Comparison of ENCODE assay signal across 8 cellular contexts in the genomic region with DNA sequence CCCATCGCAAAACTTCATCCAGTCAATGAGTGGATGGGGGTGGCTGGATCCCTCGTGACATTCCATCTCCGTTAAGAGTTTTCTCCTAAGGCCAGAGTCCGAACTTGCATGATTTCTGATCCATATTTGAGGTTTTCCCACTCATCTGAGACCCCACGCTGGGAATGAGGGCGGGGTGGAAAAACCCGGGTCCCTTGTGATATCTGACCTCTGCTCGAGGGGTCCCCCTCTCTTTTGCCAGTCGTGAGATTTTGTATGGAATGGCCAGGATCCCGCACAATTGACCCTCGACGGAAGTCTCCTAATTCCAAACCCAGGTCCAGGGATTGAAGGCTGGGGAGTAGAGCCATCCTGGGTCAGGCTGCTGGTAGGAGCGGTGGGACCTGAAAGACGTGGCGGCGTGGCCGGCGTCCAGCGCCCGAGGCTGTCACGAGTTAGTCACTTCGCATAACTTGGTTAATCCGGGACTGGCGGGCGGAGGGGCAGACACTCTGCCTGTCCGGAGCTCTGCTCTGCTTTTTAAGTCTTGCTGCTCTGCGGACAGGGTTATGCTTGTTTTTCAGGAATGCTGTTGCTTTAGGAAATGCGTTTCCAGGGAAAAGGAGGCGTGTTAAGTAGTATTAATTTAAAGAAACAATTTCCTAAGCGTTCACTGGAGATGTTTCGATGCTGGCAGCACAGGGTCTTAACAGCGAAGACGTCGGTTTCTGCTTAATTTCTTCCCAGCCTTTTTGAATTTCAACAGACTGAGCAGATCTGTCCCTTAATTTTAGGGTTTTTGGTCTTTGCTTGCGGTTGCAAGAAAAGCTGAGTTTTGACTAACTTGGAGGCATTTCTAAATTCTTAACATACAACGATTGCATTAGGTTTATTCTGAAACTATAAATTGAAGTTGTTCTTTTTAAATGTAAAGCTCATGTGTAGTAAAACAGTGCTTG. TPM values are rescaled to one million over a fixed set of nuclear protein-coding genes. Genes with fewer than 3 reads are reported as not detected.
DNase-seq lines count a peak whose midpoint lies in the region; TF ChIP-seq lines count a peak whose summit lies in the region.

No MANE protein-coding gene starts in this region.

- H3K14ac ChIP-seq in neuronal stem cell (ENCODE audit: low read length) = no peak overlapping the region

- peaks cover 0 to 3% of the 10 kb centered on the region in 2 donors for H3K4me1 ChIP-seq in neuronal stem cell (ENCODE audit: control insufficient read depth in 2 of 2, insufficient read depth in 1 of 2, low read depth in 1 of 2, low read length in 2 of 2)
- H3K4me1 ChIP-seq in tibial nerve = peaks cover 4 to 59% (median 24%) of the 10 kb centered on the region in 4 donors

- no peak for TF ChIP-seq CTCF in tibial nerve (IDR thresholded peaks at IDR 0.05)

- H3K4ac ChIP-seq in neuronal stem cell (ENCODE audit: low read length) = no peak overlapping the region

- H3K23ac ChIP-seq in neuronal stem cell (ENCODE audit: low read depth, low read length, poor library complexity) = peak overlapping the region; percentile 4

- H3K18ac ChIP-seq in neuronal stem cell (ENCODE audit: low read length) = peak overlapping the region; percentile 95

- peak overlapping the region; percentile 82 for H3K4me2 ChIP-seq in neuronal stem cell (ENCODE audit: insufficient read depth, low read length, poor library complexity, severe bottlenecking)

- POLR2A ChIA-PET in HEK293T (lab: Yijun Ruan, JAX) = no interaction called here

- CTCF ChIA-PET in HEK293T (lab: Yijun Ruan, JAX) = no interaction called here

- H2AK5ac ChIP-seq in neuronal stem cell (ENCODE audit: low read depth, low read length) = peak overlapping the region; percentile 40

- DNase-seq in GM04503 (ENCODE audit: low read depth) (peak; percentile 51), HEK293T (ENCODE audit: extremely low spot score) (peak; percentile 62), OCI-M1 (lab: John Stamatoyannopoulos, UW) (peak; percentile 81), germinal center (ENCODE audit: low spot score) (peak; percentile 36), neuronal stem cell (ENCODE audit: low spot score) (peak; percentile 46), tibial nerve (ENCODE audit: low spot score in 2 of 2) (peak; percentile 59 to 76), COR-L47 (lab: John Stamatoyannopoulos, UW) (no peak)
- DNase-seq in activated naive CD4-positive, alpha-beta T cell treated with anti-CD3 and anti-CD28 coated beads, Interleukin-2, amount 50 U/mL, for 16 hours = peak; percentile 31

- no peaks in the 10 kb centered on the region for H3K79me1 ChIP-seq in neuronal stem cell (ENCODE audit: low read depth, low read length)

- TF ChIP-seq EP300 in tibial nerve (IDR thresholded peaks at IDR 0.05) = peak in 1 of 2 donors; percentile 73

- H3K36me3 ChIP-seq in neuronal stem cell (replicated peaks in 1 of 2; ENCODE audit: control insufficient read depth in 2 of 2, insufficient read depth in 2 of 2, low read length in 2 of 2) (no peaks in the 10 kb centered on the region), tibial nerve (no peaks in the 10 kb centered on the region)

- no CpG with 5 or more reads among the region's 36 CpGs for whole genome bisulfite sequencing in neuronal stem cell (ENCODE audit: extremely low coverage in 2 of 2, insufficient read length in 2 of 2, insufficient replicate concordance in 1 of 2), 2 donors
- 2 to 3% methylated on average over 36 of the region's 36 CpGs for WGBS in tibial nerve, 2 donors

- H2AFZ ChIP-seq in neuronal stem cell (ENCODE audit: low read length) = peak overlapping the region; percentile 89

- H3K9ac ChIP-seq in neuronal stem cell (ENCODE audit: low read depth, low read length, poor library complexity) = peak overlapping the region; percentile 93

- no peak overlapping the region for H2BK12ac ChIP-seq in neuronal stem cell (ENCODE audit: low read length)

- no peak overlapping the region for H4K91ac ChIP-seq in neuronal stem cell (ENCODE audit: low read depth, low read length, poor library complexity)

- H2BK5ac ChIP-seq in neuronal stem cell (ENCODE audit: low read length) = no peak overlapping the region

- no peak overlapping the region for H2BK15ac ChIP-seq in neuronal stem cell (ENCODE audit: low read length)

- H3K27ac ChIP-seq in neuronal stem cell (replicated peaks; ENCODE audit: low read length) (peak overlapping the region; percentile 86), tibial nerve (peak overlapping the region; percentile 92 to 98 (median 96))

- peak overlapping the region; percentile 62 to 93 for H3K4me3 ChIP-seq in neuronal stem cell (ENCODE audit: low read length in 2 of 2)
- peak overlapping the region; percentile 74 to 91 (median 82) for H3K4me3 ChIP-seq in tibial nerve

- H4K8ac ChIP-seq in neuronal stem cell (ENCODE audit: low read depth, low read length) = no peak overlapping the region

- TF ChIP-seq POLR2A in tibial nerve (IDR thresholded peaks at IDR 0.05) = no peak

- no peaks in the 10 kb centered on the region for H3K27me3 ChIP-seq in neuronal stem cell (ENCODE audit: control insufficient read depth in 3 of 3, insufficient read depth in 3 of 3, low read depth in 1 of 3, low read length in 3 of 3)
- H3K27me3 ChIP-seq in tibial nerve = no peaks in the 10 kb centered on the region

- H3K9me3 ChIP-seq in neuronal stem cell (replicated peaks in 1 of 2; ENCODE audit: control insufficient read depth in 2 of 2, insufficient read depth in 1 of 2, low read depth in 1 of 2, low read length in 2 of 2) = peaks cover 0 to 6% of the 10 kb centered on the region in 2 donors
- no peaks in the 10 kb centered on the region for H3K9me3 ChIP-seq in tibial nerve

- H2BK120ac ChIP-seq in neuronal stem cell (ENCODE audit: low read depth, low read length) = no peak overlapping the region

TF ChIP-seq in HEK293T, 16 proteins besides CTCF, POLR2A, EP300 and RAD21:
- TF ChIP-seq CTBP1 (IDR thresholded peaks at IDR 0.05; ENCODE audit: borderline replicate concordance) (no peak), HDGF (IDR thresholded peaks at IDR 0.05; ENCODE audit: borderline replicate concordance) (no peak), ELF4 (IDR thresholded peaks at IDR 0.05) (no peak), FOXM1 (IDR thresholded peaks at IDR 0.05; ENCODE audit: borderline replicate concordance) (no peak), L3MBTL2 (conservative IDR thresholded peaks at IDR 0.05) (peak; percentile 61), FOXK2 (IDR thresholded peaks at IDR 0.05) (no peak), NFRKB (IDR thresholded peaks at IDR 0.05) (no peak), TARDBP (IDR thresholded peaks at IDR 0.05) (no peak)
TF ChIP-seq in HEK293T: peak in this region for 1.

RNA-seq across cellular contexts. Expression of gene GOLGA4, which starts 1.0 kb away (rescaled TPM):
- polyA plus RNA-seq in neuronal stem cell (2013, experiment 1 of 2) = 37.0 TPM
- 38.3 TPM for polyA plus RNA-seq in neuronal stem cell (2013, experiment 2 of 2)
- 100 to 1,000 TPM in 3 of 4 donors, 10 to 100 TPM in 1; 66.8 to 104 (median 103) TPM for total RNA-seq in tibial nerve
